In genomic region chr2:240627736-240628506, GRCh38 we compare ENCODE assay signal across 1 cellular context.
TF ChIP-seq lines count a peak whose summit lies in the region.

No MANE protein-coding gene starts in this region.

TF ChIP-seq in HepG2, 621 proteins besides CTCF, POLR2A, EP300 and RAD21:
- TF ChIP-seq TRAFD1 (CRISPR knock-in tag; IDR thresholded peaks at IDR 0.05; ENCODE audit: borderline replicate concordance) (no peak), RBM22 (optimal IDR thresholded peaks at IDR 0.05; ENCODE audit: low read length) (peak; percentile 20), AGO2 (optimal IDR thresholded peaks at IDR 0.05; ENCODE audit: low read depth, low read length) (peak; percentile 45), FIP1L1 (IDR thresholded peaks at IDR 0.05; ENCODE audit: borderline replicate concordance, insufficient read depth, low read depth, low read length) (no peak), ZNF274 (CRISPR knock-in tag; IDR thresholded peaks at IDR 0.05) (no peak), ZNF782 (CRISPR knock-in tag; IDR thresholded peaks at IDR 0.05; ENCODE audit: borderline replicate concordance) (no peak), KDM2A (CRISPR knock-in tag; IDR thresholded peaks at IDR 0.05; ENCODE audit: borderline replicate concordance, low read depth) (no peak), THAP11 (CRISPR knock-in tag; IDR thresholded peaks at IDR 0.05) (no peak), ZNF383 (CRISPR knock-in tag; IDR thresholded peaks at IDR 0.05; ENCODE audit: borderline replicate concordance) (no peak)
